In genomic region chr4:139740121-139740520, GRCh38 we compare ENCODE assay signal across 9 cellular contexts.
DNase-seq lines count a peak whose midpoint lies in the region; ATAC-seq, FAIRE-seq and TF ChIP-seq lines count a peak whose summit lies in the region.
"Had no signal": no experiment of that assay in that cellular context is flagged by ENCODE, and none has a peak within 500 bp of the region (broad histone marks: within the 10 kb centered on the region; RNA-seq: fewer than 3 reads in every experiment).

No MANE protein-coding gene starts in this region.

- no peaks in the 10 kb centered on the region for H3K36me3 Mint-ChIP-seq in endothelial cell (ENCODE audit: low read depth, unreplicated experiment)

- peaks cover 52% of the 10 kb centered on the region for H3K4me1 Mint-ChIP-seq in endothelial cell (ENCODE audit: unreplicated experiment)

- H3K27me3 Mint-ChIP-seq in endothelial cell (ENCODE audit: unreplicated experiment) = no peaks in the 10 kb centered on the region

- no peaks in the 10 kb centered on the region for H3K27me3 ChIP-seq in dorsolateral prefrontal cortex
- H3K27me3 ChIP-seq in lower lobe of right lung (ENCODE audit: low read depth) = no peaks in the 10 kb centered on the region
- H3K27me3 ChIP-seq in small intestine (ENCODE audit: control insufficient read depth in 2 of 2, insufficient read depth in 2 of 2, low read length in 2 of 2) = no peaks in the 10 kb centered on the region

- intact Hi-C loops in dorsolateral prefrontal cortex (cut with DNase I) (loop anchor here in 1 of 2 donors (5.0 to 10.0 kb wide), 2 partner anchors 155 to 412 kb away; partner anchors contain the start of gene MAML3), lower lobe of right lung (cut with DNase I) (no loop called here)

- H3K9me3 Mint-ChIP-seq in endothelial cell (ENCODE audit: unreplicated experiment) = no peaks in the 10 kb centered on the region
- H3K9me3 Mint-ChIP-seq: H9 had no signal

- 63 to 72% (median 65%) methylated on average over 5 of the region's 5 CpGs for whole genome bisulfite sequencing in small intestine, 3 donors

- peak; percentile 28 for DNase-seq in LNCaP clone FGC (ENCODE audit: low read depth)
- DNase-seq in dorsolateral prefrontal cortex = peak in 6 of 10 donors; percentile 52 to 73 (median 62)
- DNase-seq in lower lobe of right lung = no peak
- no peak for DNase-seq in pons (ENCODE audit: low spot score)
- no peak for DNase-seq in endothelial cell (ENCODE audit: low spot score)
- DNase-seq in small intestine = no peak
- DNase-seq: H9 had no signal

- peaks cover 43% of the 10 kb centered on the region for H3K4me1 ChIP-seq in lower lobe of right lung
- peaks cover 0 to 6% of the 10 kb centered on the region in 2 donors for H3K4me1 ChIP-seq in small intestine (ENCODE audit: control insufficient read depth in 2 of 2, insufficient read depth in 1 of 2, low read depth in 1 of 2, low read length in 1 of 2)

- no peak overlapping the region for H3K4me3 Mint-ChIP-seq in endothelial cell (ENCODE audit: unreplicated experiment)
- H3K4me3 Mint-ChIP-seq: H9 had no signal

- no peak for FAIRE-seq in small intestine (lab: Jason Lieb, UNC)

- H3K27ac ChIP-seq in dorsolateral prefrontal cortex (peak overlapping the region; percentile 42 to 94 (median 86)), lower lobe of right lung (peak overlapping the region; percentile 81), temporal lobe (ENCODE audit: low read depth, low read length) (peak overlapping the region; percentile 63), small intestine (ENCODE audit: low read depth in 1 of 2, low read length in 1 of 2) (peak overlapping the region in 1 of 2 donors; percentile 56)

- H3K4me3 ChIP-seq in LNCaP clone FGC (ENCODE audit: low read depth, low read length) (0 out of 2 replicates have a peak overlapping the region, but pooled peaks have one; percentile 4), dorsolateral prefrontal cortex (peak overlapping the region in 19 of 59 donors; percentile 2 to 28 (median 13)), lower lobe of right lung (no peak overlapping the region), small intestine (ENCODE audit: low read depth in 1 of 2, low read length in 2 of 2) (no peak overlapping the region)

- H3K27ac Mint-ChIP-seq in endothelial cell (ENCODE audit: unreplicated experiment) = no peak overlapping the region

- no peaks in the 10 kb centered on the region for H3K9me3 ChIP-seq in lower lobe of right lung
- H3K9me3 ChIP-seq in small intestine (ENCODE audit: control insufficient read depth, low read depth) = no peaks in the 10 kb centered on the region

- H3K36me3 ChIP-seq in lower lobe of right lung = no peaks in the 10 kb centered on the region
- H3K36me3 ChIP-seq in small intestine (ENCODE audit: control insufficient read depth in 2 of 2, insufficient read depth in 2 of 2, low read length in 2 of 2) = no peaks in the 10 kb centered on the region

- no peak for TF ChIP-seq CTCF in LNCaP clone FGC (IDR thresholded peaks at IDR 0.05; ENCODE audit: control insufficient read depth, extremely low read depth, insufficient read depth)
- no peak for TF ChIP-seq CTCF in dorsolateral prefrontal cortex (IDR thresholded peaks at IDR 0.05 in 54 of 56, conservative IDR thresholded peaks at IDR 0.05 in 2 of 56; ENCODE audit: low read depth in 1 of 56, partially characterized antibody in 56 of 56)
- TF ChIP-seq CTCF in lower lobe of right lung (IDR thresholded peaks at IDR 0.05) = no peak
- no peak for TF ChIP-seq CTCF in endothelial cell (IDR thresholded peaks at IDR 0.05; ENCODE audit: unreplicated experiment)

- ATAC-seq in lower lobe of right lung (peak; percentile 24 to 49), HG02642 (IDR thresholded peaks at IDR 0.05; ENCODE audit: poor library complexity, unreplicated experiment) (no peak)

Comparison
In these comparisons a context has a peak if more than half of its experiments do, and no peak if none do; other contexts are left out.
1. DNase-seq: peak in LNCaP clone FGC (single experiment) and dorsolateral prefrontal cortex (6 of 10); none in lower lobe of right lung (single experiment), pons (single experiment), endothelial cell (single experiment) and small intestine (single experiment).